1 cellular context compared by ENCODE assay signal in the genomic region with DNA sequence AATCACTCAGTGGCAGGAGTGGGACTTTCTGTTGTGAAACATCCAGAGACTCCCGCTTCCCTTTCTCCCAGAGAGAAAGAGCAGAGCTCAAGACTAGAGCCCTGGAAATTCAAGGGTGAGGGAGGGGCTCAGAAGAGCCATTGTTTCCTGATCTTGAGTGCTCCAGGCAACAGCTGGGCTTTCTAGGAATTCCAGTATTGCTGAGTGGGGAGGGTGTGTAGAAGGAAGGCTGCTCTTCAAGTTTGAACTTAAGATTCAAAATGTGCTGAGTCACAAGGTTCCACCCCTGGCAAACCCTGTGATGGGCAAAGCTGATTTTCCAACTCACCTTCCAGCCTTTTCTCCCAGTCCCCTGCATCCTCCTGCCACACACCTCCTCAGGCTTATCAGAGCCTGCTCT.
TF ChIP-seq lines count a peak whose summit lies in the region.

No MANE protein-coding gene starts in this region.

TF ChIP-seq in GM23338, 12 proteins besides CTCF, POLR2A, EP300 and RAD21:
- TF ChIP-seq, protein P1, sequence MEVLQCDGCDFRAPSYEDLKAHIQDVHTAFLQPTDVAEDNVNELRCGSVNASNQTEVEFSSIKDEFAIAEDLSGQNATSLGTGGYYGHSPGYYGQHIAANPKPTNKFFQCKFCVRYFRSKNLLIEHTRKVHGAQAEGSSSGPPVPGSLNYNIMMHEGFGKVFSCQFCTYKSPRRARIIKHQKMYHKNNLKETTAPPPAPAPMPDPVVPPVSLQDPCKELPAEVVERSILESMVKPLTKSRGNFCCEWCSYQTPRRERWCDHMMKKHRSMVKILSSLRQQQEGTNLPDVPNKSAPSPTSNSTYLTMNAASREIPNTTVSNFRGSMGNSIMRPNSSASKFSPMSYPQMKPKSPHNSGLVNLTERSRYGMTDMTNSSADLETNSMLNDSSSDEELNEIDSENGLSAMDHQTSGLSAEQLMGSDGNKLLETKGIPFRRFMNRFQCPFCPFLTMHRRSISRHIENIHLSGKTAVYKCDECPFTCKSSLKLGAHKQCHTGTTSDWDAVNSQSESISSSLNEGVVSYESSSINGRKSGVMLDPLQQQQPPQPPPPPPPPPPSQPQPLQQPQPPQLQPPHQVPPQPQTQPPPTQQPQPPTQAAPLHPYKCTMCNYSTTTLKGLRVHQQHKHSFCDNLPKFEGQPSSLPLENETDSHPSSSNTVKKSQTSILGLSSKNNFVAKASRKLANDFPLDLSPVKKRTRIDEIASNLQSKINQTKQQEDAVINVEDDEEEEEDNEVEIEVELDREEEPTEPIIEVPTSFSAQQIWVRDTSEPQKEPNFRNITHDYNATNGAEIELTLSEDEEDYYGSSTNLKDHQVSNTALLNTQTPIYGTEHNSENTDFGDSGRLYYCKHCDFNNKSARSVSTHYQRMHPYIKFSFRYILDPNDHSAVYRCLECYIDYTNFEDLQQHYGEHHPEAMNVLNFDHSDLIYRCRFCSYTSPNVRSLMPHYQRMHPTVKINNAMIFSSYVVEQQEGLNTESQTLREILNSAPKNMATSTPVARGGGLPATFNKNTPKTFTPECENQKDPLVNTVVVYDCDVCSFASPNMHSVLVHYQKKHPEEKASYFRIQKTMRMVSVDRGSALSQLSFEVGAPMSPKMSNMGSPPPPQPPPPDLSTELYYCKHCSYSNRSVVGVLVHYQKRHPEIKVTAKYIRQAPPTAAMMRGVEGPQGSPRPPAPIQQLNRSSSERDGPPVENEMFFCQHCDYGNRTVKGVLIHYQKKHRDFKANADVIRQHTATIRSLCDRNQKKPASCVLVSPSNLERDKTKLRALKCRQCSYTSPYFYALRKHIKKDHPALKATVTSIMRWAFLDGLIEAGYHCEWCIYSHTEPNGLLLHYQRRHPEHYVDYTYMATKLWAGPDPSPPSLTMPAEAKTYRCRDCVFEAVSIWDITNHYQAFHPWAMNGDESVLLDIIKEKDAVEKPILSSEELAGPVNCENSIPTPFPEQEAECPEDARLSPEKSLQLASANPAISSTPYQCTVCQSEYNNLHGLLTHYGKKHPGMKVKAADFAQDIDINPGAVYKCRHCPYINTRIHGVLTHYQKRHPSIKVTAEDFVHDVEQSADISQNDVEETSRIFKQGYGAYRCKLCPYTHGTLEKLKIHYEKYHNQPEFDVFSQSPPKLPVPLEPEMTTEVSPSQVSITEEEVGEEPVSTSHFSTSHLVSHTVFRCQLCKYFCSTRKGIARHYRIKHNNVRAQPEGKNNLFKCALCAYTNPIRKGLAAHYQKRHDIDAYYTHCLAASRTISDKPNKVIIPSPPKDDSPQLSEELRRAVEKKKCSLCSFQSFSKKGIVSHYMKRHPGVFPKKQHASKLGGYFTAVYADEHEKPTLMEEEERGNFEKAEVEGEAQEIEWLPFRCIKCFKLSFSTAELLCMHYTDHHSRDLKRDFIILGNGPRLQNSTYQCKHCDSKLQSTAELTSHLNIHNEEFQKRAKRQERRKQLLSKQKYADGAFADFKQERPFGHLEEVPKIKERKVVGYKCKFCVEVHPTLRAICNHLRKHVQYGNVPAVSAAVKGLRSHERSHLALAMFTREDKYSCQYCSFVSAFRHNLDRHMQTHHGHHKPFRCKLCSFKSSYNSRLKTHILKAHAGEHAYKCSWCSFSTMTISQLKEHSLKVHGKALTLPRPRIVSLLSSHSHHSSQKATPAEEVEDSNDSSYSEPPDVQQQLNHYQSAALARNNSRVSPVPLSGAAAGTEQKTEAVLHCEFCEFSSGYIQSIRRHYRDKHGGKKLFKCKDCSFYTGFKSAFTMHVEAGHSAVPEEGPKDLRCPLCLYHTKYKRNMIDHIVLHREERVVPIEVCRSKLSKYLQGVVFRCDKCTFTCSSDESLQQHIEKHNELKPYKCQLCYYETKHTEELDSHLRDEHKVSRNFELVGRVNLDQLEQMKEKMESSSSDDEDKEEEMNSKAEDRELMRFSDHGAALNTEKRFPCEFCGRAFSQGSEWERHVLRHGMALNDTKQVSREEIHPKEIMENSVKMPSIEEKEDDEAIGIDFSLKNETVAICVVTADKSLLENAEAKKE (CRISPR knock-in tag; IDR thresholded peaks at IDR 0.05) = peak; percentile 49; the same call in 1 of the 2 replicates
- no peak for TF ChIP-seq CREB1 (CRISPR knock-in tag; IDR thresholded peaks at IDR 0.05; ENCODE audit: low read depth)
